In genomic region chr20:19510626-19511025, GRCh38 we compare ENCODE assay signal across 28 cellular contexts.
"Had no signal": no experiment of that assay in that cellular context is flagged by ENCODE, and none has a peak within 500 bp of the region (broad histone marks: within the 10 kb centered on the region; RNA-seq: fewer than 3 reads in every experiment).

No MANE protein-coding gene starts in this region.

- H3K36me3 ChIP-seq: ascending aorta, breast epithelium, cardiac muscle cell, colonic mucosa had no signal

- H3K4me1 ChIP-seq: ascending aorta, breast epithelium, colonic mucosa had no signal

- DNase-seq: activated CD4-positive, alpha-beta memory T cell treated with anti-CD3 and anti-CD28 coated beads for 36 hours; activated CD4-positive, alpha-beta T cell treated with anti-CD3 and anti-CD28 coated beads for 36 hours; activated CD4-positive, alpha-beta T cell treated with anti-CD3 and anti-CD28 coated beads, Interleukin-2, amount 10 ng/mL, durations not matched to agents 24 days and 14 days; activated CD4-positive, CD25-positive, alpha-beta regulatory T cell; activated CD4-positive, CD25-positive, alpha-beta regulatory T cell treated with anti-CD3 and anti-CD28 coated beads, Interleukin-2, amount 50 U/mL, for 72 hours; activated CD8-positive, alpha-beta memory T cell treated with anti-CD3 and anti-CD28 coated beads, Interleukin-2, amount 10 ng/mL, durations not matched to agents 7 days and 5 days; activated CD8-positive, alpha-beta memory T cell treated with anti-CD3 and anti-CD28 coated beads, Interleukin-2, amount 50 U/mL, for 4 hours; activated CD8-positive, alpha-beta T cell treated with anti-CD3 and anti-CD28 coated beads, Interleukin-2, amount 10 ng/mL, durations not matched to agents 7 days and 5 days; activated effector memory CD4-positive, alpha-beta T cell treated with anti-CD3 and anti-CD28 coated beads, Interleukin-2, amount 50 U/mL, for 16 hours; activated naive CD4-positive, alpha-beta T cell treated with anti-CD3 and anti-CD28 coated beads for 36 hours; activated naive CD8-positive, alpha-beta T cell treated with anti-CD3 and anti-CD28 coated beads for 36 hours; activated T-cell treated with anti-CD3 and anti-CD28 coated beads, Interleukin-2, amount 50 U/mL, for 1 hour; activated T-cell treated with anti-CD3 and anti-CD28 coated beads, Interleukin-2, amount 50 U/mL, for 48 hours; central memory CD4-positive, alpha-beta T cell; cerebellar nuclear complex; colonic mucosa; effector CD8-positive, alpha-beta T cell; foreskin fibroblast; head of caudate nucleus; T-helper 2 cell had no signal

- FAIRE-seq: endometrium, endothelial cell of umbilical vein, frontal cortex had no signal

- H3K27me3 ChIP-seq: ascending aorta, breast epithelium, cardiac muscle cell, colonic mucosa had no signal

- H3K4me3 ChIP-seq: ascending aorta, breast epithelium, cardiac muscle cell, colonic mucosa had no signal

- H3K9me3 ChIP-seq: ascending aorta, breast epithelium, colonic mucosa had no signal

- ATAC-seq: activated CD4-positive, alpha-beta T cell treated with anti-CD3 and anti-CD28 coated beads for 36 hours; activated CD8-positive, alpha-beta memory T cell treated with anti-CD3 and anti-CD28 coated beads, Interleukin-2, amount 10 ng/mL, durations not matched to agents 7 days and 5 days; activated CD8-positive, alpha-beta T cell treated with anti-CD3 and anti-CD28 coated beads, Interleukin-2, amount 10 ng/mL, durations not matched to agents 7 days and 5 days; esophagus mucosa had no signal

- H3K27ac ChIP-seq: ascending aorta, breast epithelium, cardiac muscle cell, colonic mucosa, epithelial cell of prostate had no signal
